Comparison of ENCODE assay signal across 1 cellular context in genomic region chr21:35254006-35254751, GRCh38.
TF ChIP-seq lines count a peak whose summit lies in the region.

No MANE protein-coding gene starts in this region.

TF ChIP-seq in SK-N-SH treated with all-trans-retinoic acid at 6 μM for 48 hours, 23 proteins besides CTCF, POLR2A, EP300 and RAD21 (continued from another document):
- TF ChIP-seq, protein P1, sequence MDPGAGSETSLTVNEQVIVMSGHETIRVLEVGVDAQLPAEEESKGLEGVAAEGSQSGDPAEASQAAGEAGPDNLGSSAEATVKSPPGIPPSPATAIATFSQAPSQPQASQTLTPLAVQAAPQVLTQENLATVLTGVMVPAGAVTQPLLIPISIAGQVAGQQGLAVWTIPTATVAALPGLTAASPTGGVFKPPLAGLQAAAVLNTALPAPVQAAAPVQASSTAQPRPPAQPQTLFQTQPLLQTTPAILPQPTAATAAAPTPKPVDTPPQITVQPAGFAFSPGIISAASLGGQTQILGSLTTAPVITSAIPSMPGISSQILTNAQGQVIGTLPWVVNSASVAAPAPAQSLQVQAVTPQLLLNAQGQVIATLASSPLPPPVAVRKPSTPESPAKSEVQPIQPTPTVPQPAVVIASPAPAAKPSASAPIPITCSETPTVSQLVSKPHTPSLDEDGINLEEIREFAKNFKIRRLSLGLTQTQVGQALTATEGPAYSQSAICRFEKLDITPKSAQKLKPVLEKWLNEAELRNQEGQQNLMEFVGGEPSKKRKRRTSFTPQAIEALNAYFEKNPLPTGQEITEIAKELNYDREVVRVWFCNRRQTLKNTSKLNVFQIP (CRISPR knock-in tag; IDR thresholded peaks at IDR 0.05; ENCODE audit: borderline replicate concordance, low read depth), result no peak
- TF ChIP-seq ESRRG (CRISPR knock-in tag; IDR thresholded peaks at IDR 0.05) (no peak), ZFP3 (CRISPR knock-in tag; IDR thresholded peaks at IDR 0.05) (no peak), ZNF8 (CRISPR knock-in tag; IDR thresholded peaks at IDR 0.05) (no peak)
- TF ChIP-seq, protein P2, sequence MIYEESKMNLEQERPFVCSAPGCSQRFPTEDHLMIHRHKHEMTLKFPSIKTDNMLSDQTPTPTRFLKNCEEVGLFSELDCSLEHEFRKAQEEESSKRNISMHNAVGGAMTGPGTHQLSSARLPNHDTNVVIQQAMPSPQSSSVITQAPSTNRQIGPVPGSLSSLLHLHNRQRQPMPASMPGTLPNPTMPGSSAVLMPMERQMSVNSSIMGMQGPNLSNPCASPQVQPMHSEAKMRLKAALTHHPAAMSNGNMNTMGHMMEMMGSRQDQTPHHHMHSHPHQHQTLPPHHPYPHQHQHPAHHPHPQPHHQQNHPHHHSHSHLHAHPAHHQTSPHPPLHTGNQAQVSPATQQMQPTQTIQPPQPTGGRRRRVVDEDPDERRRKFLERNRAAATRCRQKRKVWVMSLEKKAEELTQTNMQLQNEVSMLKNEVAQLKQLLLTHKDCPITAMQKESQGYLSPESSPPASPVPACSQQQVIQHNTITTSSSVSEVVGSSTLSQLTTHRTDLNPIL (CRISPR knock-in tag; IDR thresholded peaks at IDR 0.05; ENCODE audit: low read depth), result no peak
- TF ChIP-seq, protein P3, sequence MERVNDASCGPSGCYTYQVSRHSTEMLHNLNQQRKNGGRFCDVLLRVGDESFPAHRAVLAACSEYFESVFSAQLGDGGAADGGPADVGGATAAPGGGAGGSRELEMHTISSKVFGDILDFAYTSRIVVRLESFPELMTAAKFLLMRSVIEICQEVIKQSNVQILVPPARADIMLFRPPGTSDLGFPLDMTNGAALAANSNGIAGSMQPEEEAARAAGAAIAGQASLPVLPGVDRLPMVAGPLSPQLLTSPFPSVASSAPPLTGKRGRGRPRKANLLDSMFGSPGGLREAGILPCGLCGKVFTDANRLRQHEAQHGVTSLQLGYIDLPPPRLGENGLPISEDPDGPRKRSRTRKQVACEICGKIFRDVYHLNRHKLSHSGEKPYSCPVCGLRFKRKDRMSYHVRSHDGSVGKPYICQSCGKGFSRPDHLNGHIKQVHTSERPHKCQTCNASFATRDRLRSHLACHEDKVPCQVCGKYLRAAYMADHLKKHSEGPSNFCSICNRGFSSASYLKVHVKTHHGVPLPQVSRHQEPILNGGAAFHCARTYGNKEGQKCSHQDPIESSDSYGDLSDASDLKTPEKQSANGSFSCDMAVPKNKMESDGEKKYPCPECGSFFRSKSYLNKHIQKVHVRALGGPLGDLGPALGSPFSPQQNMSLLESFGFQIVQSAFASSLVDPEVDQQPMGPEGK (CRISPR knock-in tag; IDR thresholded peaks at IDR 0.05; ENCODE audit: borderline replicate concordance), result no peak
